ENCODE assay signal across 23 cellular contexts in genomic region chr4:67820903-67821302, GRCh38.
"Had no signal": no experiment of that assay in that cellular context is flagged by ENCODE, and none has a peak within 500 bp of the region (broad histone marks: within the 10 kb centered on the region; RNA-seq: fewer than 3 reads in every experiment).

No MANE protein-coding gene starts in this region.

- H3K27ac ChIP-seq: colonic mucosa, dorsolateral prefrontal cortex, esophagus muscularis mucosa, foreskin keratinocyte, gastroesophageal sphincter, heart left ventricle, hepatocyte, left lung, lower lobe of right lung had no signal

- H2AFZ ChIP-seq: hepatocyte had no signal

- H3K4me1 ChIP-seq: colonic mucosa, esophagus muscularis mucosa, foreskin keratinocyte, gastroesophageal sphincter, heart left ventricle, left lung, lower lobe of right lung had no signal

- H3K27me3 Mint-ChIP-seq: memory B cell had no signal

- H3K27ac Mint-ChIP-seq: immature natural killer cell; memory B cell; naive thymus-derived CD4-positive, alpha-beta T cell had no signal

- H3K4me3 Mint-ChIP-seq: immature natural killer cell; memory B cell; naive thymus-derived CD4-positive, alpha-beta T cell had no signal

- H3K4me2 ChIP-seq: hepatocyte had no signal

- H3K27me3 ChIP-seq: colonic mucosa, dorsolateral prefrontal cortex, esophagus muscularis mucosa, foreskin keratinocyte, gastroesophageal sphincter, heart left ventricle, hepatocyte, left lung had no signal

- H3K79me2 ChIP-seq: hepatocyte had no signal

- H3K9me3 ChIP-seq: colonic mucosa, gastroesophageal sphincter had no signal

- H3K4me1 Mint-ChIP-seq: immature natural killer cell; memory B cell; naive thymus-derived CD4-positive, alpha-beta T cell had no signal

- DNase-seq: colonic mucosa; dermis blood vessel endothelial cell; dorsolateral prefrontal cortex; effector CD4-positive, alpha-beta T cell; effector memory CD4-positive, alpha-beta T cell; foreskin keratinocyte; heart left ventricle; hypothalamus; immature natural killer cell; islet precursor cell; left cardiac atrium; left lung; left ventricle myocardium superior; lower lobe of right lung; mesendoderm; midbrain; naive thymus-derived CD4-positive, alpha-beta T cell had no signal

- H3K4me3 ChIP-seq: colonic mucosa, dorsolateral prefrontal cortex, esophagus muscularis mucosa, gastroesophageal sphincter, heart left ventricle, hepatocyte, left lung, lower lobe of right lung had no signal

- FAIRE-seq: endothelial cell of umbilical vein, frontal cortex had no signal

- ATAC-seq: foreskin keratinocyte; gastroesophageal sphincter; heart left ventricle; left cardiac atrium; left lung; left ventricle myocardium superior; lower lobe of right lung; naive thymus-derived CD4-positive, alpha-beta T cell had no signal

- H3K36me3 ChIP-seq: colonic mucosa, gastroesophageal sphincter, heart left ventricle, left lung, lower lobe of right lung had no signal
